Comparison of ENCODE assay signal across 8 cellular contexts in genomic region chr18:37299471-37300304, GRCh38.
DNase-seq lines count a peak whose midpoint lies in the region; ATAC-seq and TF ChIP-seq lines count a peak whose summit lies in the region.

No MANE protein-coding gene starts in this region.

- no peaks in the 10 kb centered on the region for H3K9me3 Mint-ChIP-seq in activated CD4-positive, alpha-beta memory T cell treated with anti-CD3 and anti-CD28 coated beads for 36 hours

- no peaks in the 10 kb centered on the region for H3K27me3 Mint-ChIP-seq in activated CD4-positive, alpha-beta memory T cell treated with anti-CD3 and anti-CD28 coated beads for 36 hours

- POLR2A ChIA-PET in activated CD4-positive, alpha-beta memory T cell treated with anti-CD3 and anti-CD28 coated beads for 36 hours (lab: Charles Lee) = no interaction called here

- ATAC-seq in GM18519 (IDR thresholded peaks at IDR 0.05; ENCODE audit: low FRiP score, unreplicated experiment) = peak; percentile 57
- ATAC-seq in HG03469 (IDR thresholded peaks at IDR 0.05; ENCODE audit: unreplicated experiment) = peak; percentile 71
- ATAC-seq in left lung = peak; percentile 95
- ATAC-seq in upper lobe of left lung (ENCODE audit: low FRiP score in 2 of 2) = peak; percentile 80 to 89

- WGBS in upper lobe of left lung, 2 donors = 32 to 34% methylated on average over 5 to 10 of the region's 10 CpGs

- no peaks in the 10 kb centered on the region for H3K9me3 ChIP-seq in left lung
- H3K9me3 ChIP-seq in upper lobe of left lung = no peaks in the 10 kb centered on the region

- peaks cover 4 to 5% of the 10 kb centered on the region in 2 donors for H3K4me1 ChIP-seq in left lung
- H3K4me1 ChIP-seq in upper lobe of left lung = peaks cover 0 to 11% (median 11%) of the 10 kb centered on the region in 4 donors

- H3K4me3 Mint-ChIP-seq in activated CD4-positive, alpha-beta memory T cell treated with anti-CD3 and anti-CD28 coated beads for 36 hours = no peak overlapping the region

- peak in 1 of 4 donors; percentile 45 for TF ChIP-seq EP300 in upper lobe of left lung (IDR thresholded peaks at IDR 0.05)

- H3K4me1 Mint-ChIP-seq in activated CD4-positive, alpha-beta memory T cell treated with anti-CD3 and anti-CD28 coated beads for 36 hours (ENCODE audit: low read depth) = no peaks in the 10 kb centered on the region

- H3K36me3 ChIP-seq in left lung (no peaks in the 10 kb centered on the region), upper lobe of left lung (no peaks in the 10 kb centered on the region)

- CTCF ChIA-PET in activated CD4-positive, alpha-beta memory T cell treated with anti-CD3 and anti-CD28 coated beads for 36 hours (lab: Charles Lee) = no interaction called here

- no peaks in the 10 kb centered on the region for H3K36me3 Mint-ChIP-seq in activated CD4-positive, alpha-beta memory T cell treated with anti-CD3 and anti-CD28 coated beads for 36 hours

- no peak for TF ChIP-seq POLR2A in upper lobe of left lung (IDR thresholded peaks at IDR 0.05)

- DNase-seq in NCI-H510A (lab: John Stamatoyannopoulos, UW) (peak; percentile 92), caudate nucleus (lab: John Stamatoyannopoulos, UW) (peak in 44 of 61 donors; percentile 2 to 85 (median 42)), left lung (peak in 1 of 2 donors; percentile 89), upper lobe of left lung (peak; percentile 76 to 87), T-helper 1 cell (no peak)
- DNase-seq in activated CD4-positive, alpha-beta memory T cell treated with anti-CD3 and anti-CD28 coated beads for 36 hours = no peak

- H3K27ac ChIP-seq in caudate nucleus (ENCODE audit: low read depth, low read length) (peak overlapping the region; percentile 36), left lung (peak overlapping the region in 1 of 2 donors; percentile 33), upper lobe of left lung (no peak overlapping the region)

- H3K4me3 ChIP-seq in left lung (no peak overlapping the region), upper lobe of left lung (no peak overlapping the region)

- intact Hi-C loops in left lung (cut with DNase I) = no loop called here
- intact Hi-C loops in activated CD4-positive, alpha-beta memory T cell treated with anti-CD3 and anti-CD28 coated beads for 36 hours (cut with micrococcal nuclease) = no loop called here

- H3K27ac Mint-ChIP-seq in activated CD4-positive, alpha-beta memory T cell treated with anti-CD3 and anti-CD28 coated beads for 36 hours = no peak overlapping the region

- no peaks in the 10 kb centered on the region for H3K27me3 ChIP-seq in left lung
- H3K27me3 ChIP-seq in upper lobe of left lung = no peaks in the 10 kb centered on the region

- TF ChIP-seq CTCF in left lung (IDR thresholded peaks at IDR 0.05) = no peak
- TF ChIP-seq CTCF in upper lobe of left lung (IDR thresholded peaks at IDR 0.05) = no peak

Comparison
In these comparisons a context has a peak if more than half of its experiments do, and no peak if none do; other contexts are left out.
1. DNase-seq: peak in NCI-H510A (single experiment), caudate nucleus (44 of 61) and upper lobe of left lung (2 of 2); none in T-helper 1 cell (0 of 5) and activated CD4-positive, alpha-beta memory T cell treated with anti-CD3 and anti-CD28 coated beads for 36 hours (single experiment).
2. Peak in every context shown above with its lines, with median percentiles within 50 percentile points of each other: ATAC-seq.